ENCODE assay signal across 1 cellular context in genomic region chr2:170434900-170435640, GRCh38.
TF ChIP-seq lines count a peak whose summit lies in the region.

No MANE protein-coding gene starts in this region.

TF ChIP-seq in HepG2, 621 proteins besides CTCF, POLR2A, EP300 and RAD21 (continued from another document and continues in another):
- no peak for TF ChIP-seq MNT (IDR thresholded peaks at IDR 0.05)
- no peak for TF ChIP-seq ZNF543 (CRISPR knock-in tag; IDR thresholded peaks at IDR 0.05)
- TF ChIP-seq GPBP1L1 (CRISPR knock-in tag; IDR thresholded peaks at IDR 0.05) = no peak
- no peak for TF ChIP-seq HCFC1 (IDR thresholded peaks at IDR 0.05; ENCODE audit: low read depth, low read length)
- no peak for TF ChIP-seq CSRNP1 (CRISPR knock-in tag; IDR thresholded peaks at IDR 0.05)
- no peak for TF ChIP-seq THRA (CRISPR knock-in tag; IDR thresholded peaks at IDR 0.05; ENCODE audit: borderline replicate concordance)
- TF ChIP-seq GZF1 (CRISPR knock-in tag; IDR thresholded peaks at IDR 0.05) = no peak
- TF ChIP-seq ZIK1 (CRISPR knock-in tag; IDR thresholded peaks at IDR 0.05; ENCODE audit: borderline replicate concordance, low read depth) = no peak
- TF ChIP-seq ZNF317 (CRISPR knock-in tag; IDR thresholded peaks at IDR 0.05) = no peak
- TF ChIP-seq TEAD3 (CRISPR knock-in tag; optimal IDR thresholded peaks at IDR 0.05; ENCODE audit: borderline replicate concordance) = peak; percentile 15
- TF ChIP-seq LCORL (IDR thresholded peaks at IDR 0.05) = no peak
- no peak for TF ChIP-seq LCORL (CRISPR knock-in tag; IDR thresholded peaks at IDR 0.05)
- TF ChIP-seq SSRP1 (CRISPR knock-in tag; IDR thresholded peaks at IDR 0.05) = no peak
- TF ChIP-seq ZNF777 (CRISPR knock-in tag; IDR thresholded peaks at IDR 0.05) = no peak
- TF ChIP-seq ZNF547 (CRISPR knock-in tag; IDR thresholded peaks at IDR 0.05) = no peak
- no peak for TF ChIP-seq ZKSCAN5 (CRISPR knock-in tag; IDR thresholded peaks at IDR 0.05)
- no peak for TF ChIP-seq PRDM4 (CRISPR knock-in tag; IDR thresholded peaks at IDR 0.05; ENCODE audit: borderline replicate concordance)
- peak; percentile 36; the same call in 1 of the 2 replicates for TF ChIP-seq ARID5B (CRISPR knock-in tag; IDR thresholded peaks at IDR 0.05)
- TF ChIP-seq JARID2 (CRISPR knock-in tag; IDR thresholded peaks at IDR 0.05; ENCODE audit: insufficient replicate concordance) = no peak
- no peak for TF ChIP-seq CREM (IDR thresholded peaks at IDR 0.05)
- no peak for TF ChIP-seq CREM (CRISPR knock-in tag; IDR thresholded peaks at IDR 0.05)
- no peak for TF ChIP-seq HNF1B (CRISPR knock-in tag; IDR thresholded peaks at IDR 0.05)
- TF ChIP-seq ZZZ3 (CRISPR knock-in tag; IDR thresholded peaks at IDR 0.05; ENCODE audit: borderline replicate concordance) = no peak
- no peak for TF ChIP-seq ZUFSP (CRISPR knock-in tag; IDR thresholded peaks at IDR 0.05; ENCODE audit: borderline replicate concordance)
- peak; percentile 49; the same call in 1 of the 2 replicates for TF ChIP-seq ZNF710 (CRISPR knock-in tag; IDR thresholded peaks at IDR 0.05; ENCODE audit: borderline replicate concordance)
- no peak for TF ChIP-seq ZBTB38 (CRISPR knock-in tag; IDR thresholded peaks at IDR 0.05)
- TF ChIP-seq MLX (CRISPR knock-in tag; IDR thresholded peaks at IDR 0.05) = no peak
- no peak for TF ChIP-seq SETDB1 (CRISPR knock-in tag; IDR thresholded peaks at IDR 0.05; ENCODE audit: borderline replicate concordance)
- TF ChIP-seq RFX1 (IDR thresholded peaks at IDR 0.05) = no peak
- peak; percentile 86 for TF ChIP-seq ZNF263 (CRISPR knock-in tag; IDR thresholded peaks at IDR 0.05)
- no peak for TF ChIP-seq NR3C1 (CRISPR knock-in tag; IDR thresholded peaks at IDR 0.05)
- TF ChIP-seq KLF16 (CRISPR knock-in tag; IDR thresholded peaks at IDR 0.05) = 0 out of 4 replicates have a peak, but pooled peaks of 1 of the 2 experiments have one; percentile 20
- TF ChIP-seq ZXDC (CRISPR knock-in tag; IDR thresholded peaks at IDR 0.05) = no peak
